ENCODE assay signal across 8 cellular contexts in genomic region chr18:8705941-8706544, GRCh38. TPM values are rescaled to one million over a fixed set of nuclear protein-coding genes. Genes with fewer than 3 reads are reported as not detected.
DNase-seq lines count a peak whose midpoint lies in the region; ATAC-seq and TF ChIP-seq lines count a peak whose summit lies in the region.

No MANE protein-coding gene starts in this region.

- H3K27me3 Mint-ChIP-seq in natural killer cell treated with Interleukin-12 subunit alpha and Interleukin-12 subunit beta and Interleukin-15 and Interleukin-18, amount 100 ng/mL, for 72 hours = peaks cover 39 to 61% of the 10 kb centered on the region in 2 donors

- DNase-seq in AG10803 (ENCODE audit: low read depth) (no peak), GM20000 (ENCODE audit: low spot score) (peak; percentile 57), RKO (ENCODE audit: low spot score) (peak; percentile 25), epithelial cell of esophagus (ENCODE audit: low read depth) (peak; percentile 35)
- DNase-seq in natural killer cell treated with Interleukin-12 subunit alpha and Interleukin-12 subunit beta and Interleukin-15 and Interleukin-18, amount 100 ng/mL, for 72 hours (ENCODE audit: low spot score) = no peak

- TF ChIP-seq CTCF in AG10803 (conservative IDR thresholded peaks at IDR 0.05; ENCODE audit: low read length) (no peak), GM20000 (IDR thresholded peaks at IDR 0.05; ENCODE audit: extremely low read depth, missing control alignments) (no peak), epithelial cell of esophagus (IDR thresholded peaks at IDR 0.05; ENCODE audit: insufficient read depth, low read depth, low read length, missing control alignments) (no peak)

- no peaks in the 10 kb centered on the region for H3K36me3 Mint-ChIP-seq in natural killer cell treated with Interleukin-12 subunit alpha and Interleukin-12 subunit beta and Interleukin-15 and Interleukin-18, amount 100 ng/mL, for 72 hours

- no peaks in the 10 kb centered on the region for H3K9me3 Mint-ChIP-seq in natural killer cell treated with Interleukin-12 subunit alpha and Interleukin-12 subunit beta and Interleukin-15 and Interleukin-18, amount 100 ng/mL, for 72 hours

- peak overlapping the region; percentile 30 for H3K4me3 Mint-ChIP-seq in natural killer cell treated with Interleukin-12 subunit alpha and Interleukin-12 subunit beta and Interleukin-15 and Interleukin-18, amount 100 ng/mL, for 72 hours

- H3K4me3 ChIP-seq in AG10803 (ENCODE audit: low read length) (peak overlapping the region; percentile 67), epithelial cell of esophagus (ENCODE audit: low read length) (peak overlapping the region; percentile 65)

- no peak for ATAC-seq in natural killer cell treated with Interleukin-12 subunit alpha and Interleukin-12 subunit beta and Interleukin-15 and Interleukin-18, amount 100 ng/mL, for 72 hours
- ATAC-seq in HG03442 (IDR thresholded peaks at IDR 0.05; ENCODE audit: unreplicated experiment) (no peak), GM19463 (IDR thresholded peaks at IDR 0.05; ENCODE audit: unreplicated experiment) (no peak), HG03439 (IDR thresholded peaks at IDR 0.05; ENCODE audit: unreplicated experiment) (no peak)

- H3K27ac Mint-ChIP-seq in natural killer cell treated with Interleukin-12 subunit alpha and Interleukin-12 subunit beta and Interleukin-15 and Interleukin-18, amount 100 ng/mL, for 72 hours = no peak overlapping the region

- peaks cover 12 to 15% of the 10 kb centered on the region in 2 donors for H3K4me1 Mint-ChIP-seq in natural killer cell treated with Interleukin-12 subunit alpha and Interleukin-12 subunit beta and Interleukin-15 and Interleukin-18, amount 100 ng/mL, for 72 hours (ENCODE audit: low read depth in 2 of 2)

RNA-seq across cellular contexts. Expression of gene MTCL1, which starts 0.7 kb away (rescaled TPM):
- under 1 TPM; 0.38 to 0.50 TPM for total RNA-seq in natural killer cell treated with Interleukin-12 subunit alpha and Interleukin-12 subunit beta and Interleukin-15 and Interleukin-18, amount 100 ng/mL, for 72 hours

Comparison
In these comparisons a context has a peak if more than half of its experiments do, and no peak if none do; other contexts are left out.
1. DNase-seq: peak in GM20000 (single experiment), RKO (single experiment) and epithelial cell of esophagus (single experiment); none in AG10803 (single experiment) and natural killer cell treated with Interleukin-12 subunit alpha and Interleukin-12 subunit beta and Interleukin-15 and Interleukin-18, amount 100 ng/mL, for 72 hours (single experiment).